In the genomic region with DNA sequence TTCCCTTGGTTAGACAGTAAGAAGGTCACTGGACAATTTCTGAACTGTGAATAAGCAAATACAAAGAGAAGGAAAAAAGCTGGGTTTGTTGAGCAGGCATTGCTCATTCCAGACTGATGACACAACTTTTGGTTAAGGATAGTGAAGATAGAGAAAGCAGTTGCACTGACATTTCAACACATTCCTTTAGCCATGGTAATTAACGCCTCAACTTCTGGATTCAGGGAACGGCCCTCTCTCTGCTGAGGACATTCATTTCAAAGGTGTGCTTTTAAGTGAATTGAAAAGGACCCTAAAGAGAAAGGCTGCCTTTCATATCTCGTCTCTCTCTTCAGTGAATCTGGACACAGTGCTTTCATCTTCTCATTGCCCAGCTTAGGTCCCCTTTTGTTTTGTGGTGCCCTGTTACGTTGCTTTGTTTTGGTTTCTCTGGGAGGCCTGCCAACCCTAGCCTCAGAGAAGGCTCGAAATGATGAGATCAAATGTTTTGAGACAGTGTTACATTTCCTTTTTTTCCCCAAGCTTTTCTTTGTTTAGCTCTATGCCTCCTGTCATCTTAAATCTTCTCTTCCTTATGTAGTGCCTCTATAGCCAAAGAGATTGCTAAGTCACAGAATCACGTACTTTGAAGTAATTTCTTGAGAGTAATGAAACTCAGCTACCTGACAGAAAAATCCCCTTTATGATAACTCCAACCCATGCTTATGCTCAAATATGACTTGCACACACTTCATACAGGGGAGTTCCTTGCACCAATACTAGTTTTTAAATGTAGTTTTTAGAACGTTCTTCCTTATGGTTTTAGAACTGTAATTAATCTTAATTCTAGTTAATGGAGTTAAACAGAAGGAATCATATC, we compare ENCODE assay signal across 9 cellular contexts.
A peak's percentile ranks its signal among the peaks of the same experiment; 100 is the strongest.
DNase-seq lines count a peak whose midpoint lies in the region; ATAC-seq, FAIRE-seq and TF ChIP-seq lines count a peak whose summit lies in the region.
"Had no signal": no experiment of that assay in that cellular context is flagged by ENCODE, and none has a peak within 500 bp of the region (broad histone marks: within the 10 kb centered on the region; RNA-seq: fewer than 3 reads in every experiment).

No MANE protein-coding gene starts in this region.

- H3K36me3 ChIP-seq in kidney epithelial cell (ENCODE audit: control insufficient read depth, insufficient read depth, low read length) (no peaks in the 10 kb centered on the region), OCI-LY7 (ENCODE audit: insufficient read depth, low read length) (no peaks in the 10 kb centered on the region), uterus (no peaks in the 10 kb centered on the region)

- H3K9me2 ChIP-seq in OCI-LY7 (ENCODE audit: insufficient read depth, low read length): no peaks in the 10 kb centered on the region

- peak overlapping the region; percentile 3 for H3K4me3 ChIP-seq in kidney epithelial cell (ENCODE audit: low read depth, low read length)
- no peak overlapping the region for H3K4me3 ChIP-seq in OCI-LY7 (ENCODE audit: low read depth, low read length, poor library complexity, severe bottlenecking)
- H3K4me3 ChIP-seq in uterus: no peak overlapping the region

- CTCF ChIA-PET in OCI-LY7 (lab: Charles Lee; ENCODE audit: unreplicated experiment): no interaction called here

- H3K4me1 ChIP-seq in OCI-LY7 (ENCODE audit: insufficient read depth, low read length, poor library complexity, severe bottlenecking) (no peaks in the 10 kb centered on the region), uterus (no peaks in the 10 kb centered on the region)

- intact Hi-C loops in OCI-LY7 (cut with micrococcal nuclease; ENCODE audit: unreplicated experiment) (no loop called here), uterus (cut with DNase I; ENCODE audit: low total_unique reads) (no loop called here)

- no peak overlapping the region for H2AFZ ChIP-seq in OCI-LY7 (ENCODE audit: low read length)

- peak overlapping the region; percentile 11 for H3K27ac Mint-ChIP-seq in activated naive CD8-positive, alpha-beta T cell

- H4K20me1 ChIP-seq in OCI-LY7 (ENCODE audit: insufficient read depth, low read length): no peaks in the 10 kb centered on the region

- H3K9me3 ChIP-seq in OCI-LY7 (ENCODE audit: low read length) (no peaks in the 10 kb centered on the region), uterus (no peaks in the 10 kb centered on the region)

- POLR2A ChIA-PET in OCI-LY7 (lab: Charles Lee): no interaction called here

- H3K4me2 ChIP-seq in OCI-LY7 (ENCODE audit: low read length): no peak overlapping the region

- H3K27me3 ChIP-seq in kidney epithelial cell (ENCODE audit: control insufficient read depth, insufficient read depth, low read length) (no peaks in the 10 kb centered on the region), uterus (no peaks in the 10 kb centered on the region)

- peak overlapping the region; percentile 54 for H3K4me3 Mint-ChIP-seq in activated naive CD8-positive, alpha-beta T cell

- TF ChIP-seq CTCF in kidney epithelial cell (IDR thresholded peaks at IDR 0.05; ENCODE audit: insufficient read depth, low read length, poor library complexity, severe bottlenecking) (no peak), OCI-LY7 (conservative IDR thresholded peaks at IDR 0.05; ENCODE audit: low read length) (no peak), uterus (IDR thresholded peaks at IDR 0.05) (no peak)

- H3K36me3 Mint-ChIP-seq in activated naive CD8-positive, alpha-beta T cell: peaks cover 2% of the 10 kb centered on the region
- H3K36me3 Mint-ChIP-seq: immature natural killer cell had no signal

- no peaks in the 10 kb centered on the region for H3K79me2 ChIP-seq in OCI-LY7 (ENCODE audit: insufficient read depth, low read depth, low read length)

- DNase-seq in GM12892 (ENCODE audit: insufficient read length) (no peak), kidney epithelial cell (ENCODE audit: low read depth) (peak; percentile 86), OCI-LY7 (ENCODE audit: low spot score) (no peak), uterus (no peak)
- DNase-seq in NK-92 treated with Interleukin-12 subunit alpha and Interleukin-12 subunit beta, amount 100 ng/mL, for 24 hours (lab: John Stamatoyannopoulos, UW): no peak

- FAIRE-seq in GM12892 (lab: Jason Lieb, UNC): peak; percentile 62

- BruUV-seq in OCI-LY7 (replicated peaks; lab: Mats Ljungman, UMichigan): no TSS peak

- TF ChIP-seq POLR2A in GM12892 (IDR thresholded peaks at IDR 0.05; ENCODE audit: low read depth, low read length): no peak
- TF ChIP-seq POLR2A in uterus (IDR thresholded peaks at IDR 0.05): no peak

- H3K27ac ChIP-seq in OCI-LY7 (ENCODE audit: low read depth, low read length, poor library complexity, severe bottlenecking) (no peak overlapping the region), uterus (no peak overlapping the region)

- no peaks in the 10 kb centered on the region for H3K9me3 Mint-ChIP-seq in activated naive CD8-positive, alpha-beta T cell (ENCODE audit: low read depth)

- no peaks in the 10 kb centered on the region for H3K27me3 Mint-ChIP-seq in activated naive CD8-positive, alpha-beta T cell

- ATAC-seq in HG03432 (IDR thresholded peaks at IDR 0.05; ENCODE audit: unreplicated experiment) (peak; percentile 83), GM19467 (IDR thresholded peaks at IDR 0.05; ENCODE audit: unreplicated experiment) (no peak)

- H3K4me1 Mint-ChIP-seq in activated naive CD8-positive, alpha-beta T cell (ENCODE audit: low read depth): peaks cover 45% of the 10 kb centered on the region
